In the genomic region with DNA sequence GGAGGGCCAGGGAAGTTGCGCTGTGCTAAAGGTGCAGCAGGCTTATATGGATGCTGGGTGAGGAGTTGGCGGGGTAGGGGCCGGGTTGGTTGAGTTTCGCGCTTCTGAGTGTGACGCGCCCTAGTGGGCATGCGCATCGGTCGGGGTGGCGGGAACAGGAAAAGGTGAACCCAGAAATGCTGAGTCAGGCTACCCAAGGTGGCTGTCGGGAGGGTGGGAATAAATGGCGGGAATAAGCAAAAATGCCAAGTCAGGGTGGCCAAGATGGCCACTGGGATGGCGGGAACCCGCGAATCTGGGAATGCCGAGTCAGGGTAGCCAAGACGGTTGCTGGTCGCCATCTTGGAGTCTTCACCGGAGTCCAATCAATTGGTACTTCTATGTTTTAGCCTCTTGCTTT, we compare ENCODE assay signal across 1 cellular context.
TF ChIP-seq lines count a peak whose summit lies in the region.

No MANE protein-coding gene starts in this region.

TF ChIP-seq in HepG2, 621 proteins besides CTCF, POLR2A, EP300 and RAD21 (continued from another document):
- TF ChIP-seq MAFK (conservative IDR thresholded peaks at IDR 0.05 in 1 of 2, IDR thresholded peaks at IDR 0.05 in 1 of 2; ENCODE audit: low read length in 2 of 2) (peak; percentile 77 to 89), MAFF (IDR thresholded peaks at IDR 0.05; ENCODE audit: low read depth, low read length) (peak; percentile 78), REL (CRISPR knock-in tag; conservative IDR thresholded peaks at IDR 0.05) (no peak)
TF ChIP-seq in HepG2: peak in this region for 2.
